21 cellular contexts compared by ENCODE assay signal in genomic region chr22:31920306-31920705, GRCh38.
"Had no signal": no experiment of that assay in that cellular context is flagged by ENCODE, and none has a peak within 500 bp of the region (broad histone marks: within the 10 kb centered on the region; RNA-seq: fewer than 3 reads in every experiment).

No MANE protein-coding gene starts in this region.

- H3K27me3 ChIP-seq: colonic mucosa, pancreas, tibial nerve, upper lobe of right lung, uterus had no signal

- DNase-seq: colonic mucosa; dermis blood vessel endothelial cell; effector memory CD8-positive, alpha-beta T cell; kidney; natural killer cell; pancreas; stimulated activated CD4-positive, alpha-beta T cell treated with anti-CD3 and anti-CD28 coated beads, Interleukin-12 subunit alpha, Interleukin-12 subunit beta, amount 100 ng/mL, for 4 hours; stimulated activated CD4-positive, alpha-beta T cell treated with anti-CD3 and anti-CD28 coated beads, Interleukin-1b, Interleukin-23, amount 100 ng/mL, for 48 hours; stimulated activated CD4-positive, alpha-beta T cell treated with anti-CD3 and anti-CD28 coated beads, Interleukin-4, amount 100 ng/mL, for 1 hour; stimulated activated CD8-positive, alpha-beta memory T cell treated with anti-CD3 and anti-CD28 coated beads, Interleukin-4, amount 100 ng/mL, for 48 hours; stimulated activated naive CD4-positive, alpha-beta T cell treated with Interleukin-2 at 50 U/mL for 16 hours; substantia nigra; upper lobe of right lung; uterus had no signal

- H3K4me1 Mint-ChIP-seq: natural killer cell had no signal

- H3K4me3 Mint-ChIP-seq: effector memory CD8-positive, alpha-beta T cell; memory B cell; natural killer cell had no signal

- H3K36me3 Mint-ChIP-seq: memory B cell, natural killer cell had no signal

- H3K4me3 ChIP-seq: colonic mucosa, lung, pancreas, smooth muscle cell, thoracic aorta, tibial nerve, upper lobe of right lung, uterus had no signal

- ATAC-seq: effector memory CD8-positive, alpha-beta T cell; left lobe of liver; natural killer cell; pancreas; sciatic nerve; upper lobe of right lung had no signal

- H3K9me3 Mint-ChIP-seq: effector memory CD8-positive, alpha-beta T cell; memory B cell had no signal

- H3K27ac Mint-ChIP-seq: natural killer cell had no signal

- H3K27ac ChIP-seq: colonic mucosa, pancreas, thoracic aorta, tibial nerve, upper lobe of right lung, uterus had no signal
